8 cellular contexts compared by ENCODE assay signal in the genomic region with DNA sequence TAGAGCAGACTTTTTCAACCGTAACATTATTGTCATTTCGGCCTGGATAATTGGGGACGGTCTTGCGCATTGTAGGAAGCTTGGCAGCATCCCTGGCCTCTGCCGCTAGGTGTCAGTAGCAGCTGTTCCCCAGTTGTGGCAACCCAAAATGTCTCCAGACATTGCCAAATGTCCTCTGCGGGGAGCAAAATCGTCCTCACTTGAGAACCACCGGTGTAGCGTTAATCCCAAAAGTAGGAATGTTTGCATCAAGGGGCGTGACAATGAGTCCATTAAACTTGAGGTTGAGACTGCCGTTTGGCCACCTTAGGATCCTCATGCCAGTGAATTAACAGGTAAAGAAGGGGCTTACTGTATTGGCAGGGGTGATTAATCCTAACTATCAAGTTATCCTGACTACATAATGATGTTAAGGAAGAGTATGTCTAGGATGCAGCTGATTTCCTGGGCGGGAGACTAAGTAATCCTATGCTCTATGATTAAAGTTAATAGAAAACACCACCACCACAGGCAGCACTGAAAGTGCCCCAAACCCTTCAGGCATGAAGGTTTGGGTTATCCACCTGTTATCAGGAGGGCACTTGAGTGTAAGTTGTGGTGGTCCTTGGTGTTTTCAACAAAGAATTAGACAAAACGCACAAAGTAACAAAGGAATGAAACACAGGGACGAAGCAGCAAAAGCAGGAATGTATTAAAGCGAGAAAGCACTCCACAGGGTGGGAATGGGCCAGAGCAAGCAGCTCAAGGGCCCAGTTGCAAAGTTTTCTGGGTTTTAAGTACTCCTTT. TPM values are rescaled to one million over a fixed set of nuclear protein-coding genes. Genes with fewer than 3 reads are reported as not detected.
DNase-seq lines count a peak whose midpoint lies in the region; ATAC-seq and TF ChIP-seq lines count a peak whose summit lies in the region.

No MANE protein-coding gene starts in this region.

- ATAC-seq in HG02885 (IDR thresholded peaks at IDR 0.05; ENCODE audit: poor library complexity, unreplicated experiment) (peak; percentile 48), HG03097 (IDR thresholded peaks at IDR 0.05; ENCODE audit: low FRiP score, unreplicated experiment) (no peak)

- peak overlapping the region; percentile 58 for H3K27ac Mint-ChIP-seq in activated CD4-positive, alpha-beta T cell treated with anti-CD3 and anti-CD28 coated beads, Interleukin-2, amount 10 ng/mL, durations not matched to agents 7 days and 5 days

- H3K36me3 ChIP-seq in liver (ENCODE audit: control insufficient read depth in 4 of 4, insufficient read depth in 3 of 4, low read depth in 1 of 4, low read length in 3 of 4) = no peaks in the 10 kb centered on the region

- DNase-seq in GDM1 (lab: John Stamatoyannopoulos, UW) (peak; percentile 78), NCI-H526 (lab: John Stamatoyannopoulos, UW) (peak; percentile 43 to 82), coronary artery (ENCODE audit: low spot score) (peak; percentile 88)
- DNase-seq in activated CD4-positive, alpha-beta T cell treated with anti-CD3 and anti-CD28 coated beads, Interleukin-2, amount 10 ng/mL, durations not matched to agents 7 days and 5 days = peak; percentile 89
- peak; percentile 67 to 72 (median 68) for DNase-seq in stimulated activated CD4-positive, alpha-beta T cell treated with anti-CD3 and anti-CD28 coated beads, TNF-alpha, amount 100 ng/mL, for 4 hours (ENCODE audit: low read depth in 3 of 3)

- peak overlapping the region; percentile 5 to 56 for H3K9ac ChIP-seq in liver (ENCODE audit: low read depth in 1 of 2, low read length in 2 of 2)

- 21% methylated on average over 15 of the region's 15 CpGs for WGBS in liver

- peaks cover 3% of the 10 kb centered on the region for H3K27me3 Mint-ChIP-seq in activated CD4-positive, alpha-beta T cell treated with anti-CD3 and anti-CD28 coated beads, Interleukin-2, amount 10 ng/mL, durations not matched to agents 7 days and 5 days

- H3K9me3 Mint-ChIP-seq in activated CD4-positive, alpha-beta T cell treated with anti-CD3 and anti-CD28 coated beads, Interleukin-2, amount 10 ng/mL, durations not matched to agents 7 days and 5 days = peaks cover 7% of the 10 kb centered on the region

- CTCF ChIA-PET in activated CD4-positive, alpha-beta T cell treated with anti-CD3 and anti-CD28 coated beads, Interleukin-2, amount 10 ng/mL, durations not matched to agents 7 days and 5 days (lab: Charles Lee) = interaction anchor here (0.7 to 1.6 kb wide), 10 partner anchors 14 to 550 kb away, joined by 3 to 6 read pairs (median 4); partner anchors contain the start of gene TMEM87B

- no peaks in the 10 kb centered on the region for H3K9me3 ChIP-seq in liver (ENCODE audit: control insufficient read depth in 4 of 4, low read length in 3 of 4)

- POLR2A ChIA-PET in activated CD4-positive, alpha-beta T cell treated with anti-CD3 and anti-CD28 coated beads, Interleukin-2, amount 10 ng/mL, durations not matched to agents 7 days and 5 days (lab: Charles Lee) = no interaction called here

- no peak overlapping the region for H3K4me3 Mint-ChIP-seq in activated CD4-positive, alpha-beta T cell treated with anti-CD3 and anti-CD28 coated beads, Interleukin-2, amount 10 ng/mL, durations not matched to agents 7 days and 5 days

- H3K4me3 ChIP-seq in coronary artery (peak overlapping the region; percentile 62), liver (ENCODE audit: low read depth in 1 of 3, low read length in 3 of 3) (peak overlapping the region in 2 of 3 donors; percentile 35 to 43)

- H3K27ac ChIP-seq in coronary artery (no peak overlapping the region), liver (ENCODE audit: low read depth in 1 of 2, low read length in 2 of 2) (no peak overlapping the region)

- H3K36me3 Mint-ChIP-seq in activated CD4-positive, alpha-beta T cell treated with anti-CD3 and anti-CD28 coated beads, Interleukin-2, amount 10 ng/mL, durations not matched to agents 7 days and 5 days (ENCODE audit: low read depth) = no peaks in the 10 kb centered on the region

- TF ChIP-seq CTCF in coronary artery (IDR thresholded peaks at IDR 0.05) = peak; percentile 95
- TF ChIP-seq CTCF in liver (IDR thresholded peaks at IDR 0.05; ENCODE audit: low read depth, low read length, missing input control) = peak; percentile 97

- TF ChIP-seq RAD21 in liver (IDR thresholded peaks at IDR 0.05) = peak; percentile 99 to 100

- H3K4me1 Mint-ChIP-seq in activated CD4-positive, alpha-beta T cell treated with anti-CD3 and anti-CD28 coated beads, Interleukin-2, amount 10 ng/mL, durations not matched to agents 7 days and 5 days = peaks cover 16% of the 10 kb centered on the region

- peaks cover 0 to 6% (median 0%) of the 10 kb centered on the region in 4 donors for H3K4me1 ChIP-seq in liver (ENCODE audit: control insufficient read depth in 4 of 4, insufficient read depth in 4 of 4, low read length in 3 of 4)

- no peaks in the 10 kb centered on the region for H3K27me3 ChIP-seq in liver (ENCODE audit: control insufficient read depth in 4 of 4, insufficient read depth in 4 of 4, low read length in 3 of 4)

TF ChIP-seq in liver, 16 proteins besides CTCF, POLR2A, EP300 and RAD21:
- TF ChIP-seq RXRA (IDR thresholded peaks at IDR 0.05) (peak; percentile 29 to 65), YY1 (IDR thresholded peaks at IDR 0.05) (peak; percentile 65), GABPA (IDR thresholded peaks at IDR 0.05 in 1 of 2, conservative IDR thresholded peaks at IDR 0.05 in 1 of 2) (no peak), MAX (IDR thresholded peaks at IDR 0.05) (no peak), EGR1 (IDR thresholded peaks at IDR 0.05; ENCODE audit: low read depth in 2 of 2) (no peak)
- TF ChIP-seq, protein P1, sequence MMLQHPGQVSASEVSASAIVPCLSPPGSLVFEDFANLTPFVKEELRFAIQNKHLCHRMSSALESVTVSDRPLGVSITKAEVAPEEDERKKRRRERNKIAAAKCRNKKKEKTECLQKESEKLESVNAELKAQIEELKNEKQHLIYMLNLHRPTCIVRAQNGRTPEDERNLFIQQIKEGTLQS (IDR thresholded peaks at IDR 0.05) = no peak
- TF ChIP-seq, protein P2, sequence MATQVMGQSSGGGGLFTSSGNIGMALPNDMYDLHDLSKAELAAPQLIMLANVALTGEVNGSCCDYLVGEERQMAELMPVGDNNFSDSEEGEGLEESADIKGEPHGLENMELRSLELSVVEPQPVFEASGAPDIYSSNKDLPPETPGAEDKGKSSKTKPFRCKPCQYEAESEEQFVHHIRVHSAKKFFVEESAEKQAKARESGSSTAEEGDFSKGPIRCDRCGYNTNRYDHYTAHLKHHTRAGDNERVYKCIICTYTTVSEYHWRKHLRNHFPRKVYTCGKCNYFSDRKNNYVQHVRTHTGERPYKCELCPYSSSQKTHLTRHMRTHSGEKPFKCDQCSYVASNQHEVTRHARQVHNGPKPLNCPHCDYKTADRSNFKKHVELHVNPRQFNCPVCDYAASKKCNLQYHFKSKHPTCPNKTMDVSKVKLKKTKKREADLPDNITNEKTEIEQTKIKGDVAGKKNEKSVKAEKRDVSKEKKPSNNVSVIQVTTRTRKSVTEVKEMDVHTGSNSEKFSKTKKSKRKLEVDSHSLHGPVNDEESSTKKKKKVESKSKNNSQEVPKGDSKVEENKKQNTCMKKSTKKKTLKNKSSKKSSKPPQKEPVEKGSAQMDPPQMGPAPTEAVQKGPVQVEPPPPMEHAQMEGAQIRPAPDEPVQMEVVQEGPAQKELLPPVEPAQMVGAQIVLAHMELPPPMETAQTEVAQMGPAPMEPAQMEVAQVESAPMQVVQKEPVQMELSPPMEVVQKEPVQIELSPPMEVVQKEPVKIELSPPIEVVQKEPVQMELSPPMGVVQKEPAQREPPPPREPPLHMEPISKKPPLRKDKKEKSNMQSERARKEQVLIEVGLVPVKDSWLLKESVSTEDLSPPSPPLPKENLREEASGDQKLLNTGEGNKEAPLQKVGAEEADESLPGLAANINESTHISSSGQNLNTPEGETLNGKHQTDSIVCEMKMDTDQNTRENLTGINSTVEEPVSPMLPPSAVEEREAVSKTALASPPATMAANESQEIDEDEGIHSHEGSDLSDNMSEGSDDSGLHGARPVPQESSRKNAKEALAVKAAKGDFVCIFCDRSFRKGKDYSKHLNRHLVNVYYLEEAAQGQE (IDR thresholded peaks at IDR 0.05) = no peak

RNA-seq across cellular contexts. Expression of gene ZC3H8, which starts 4.9 kb away (rescaled TPM):
- 10 to 100 TPM; 18.0 to 19.3 TPM for total RNA-seq in activated CD4-positive, alpha-beta T cell treated with anti-CD3 and anti-CD28 coated beads, Interleukin-2, amount 10 ng/mL, durations not matched to agents 7 days and 5 days
- total RNA-seq in liver = 1 to 10 TPM; 5.7 to 7.2 TPM
- polyA plus RNA-seq in liver = 1 to 10 TPM; 2.4 to 8.9 TPM

RNA-seq across cellular contexts. Expression of gene ZC3H6, which starts 15.7 kb away (rescaled TPM):
- total RNA-seq in activated CD4-positive, alpha-beta T cell treated with anti-CD3 and anti-CD28 coated beads, Interleukin-2, amount 10 ng/mL, durations not matched to agents 7 days and 5 days = 10 to 100 TPM; 14.0 to 14.8 TPM
- total RNA-seq in liver = 1 to 10 TPM; 3.7 to 5.8 TPM
- under 1 TPM; 0.32 to 0.99 TPM for polyA plus RNA-seq in liver
